ENCODE assay signal across 1 cellular context in the genomic region with DNA sequence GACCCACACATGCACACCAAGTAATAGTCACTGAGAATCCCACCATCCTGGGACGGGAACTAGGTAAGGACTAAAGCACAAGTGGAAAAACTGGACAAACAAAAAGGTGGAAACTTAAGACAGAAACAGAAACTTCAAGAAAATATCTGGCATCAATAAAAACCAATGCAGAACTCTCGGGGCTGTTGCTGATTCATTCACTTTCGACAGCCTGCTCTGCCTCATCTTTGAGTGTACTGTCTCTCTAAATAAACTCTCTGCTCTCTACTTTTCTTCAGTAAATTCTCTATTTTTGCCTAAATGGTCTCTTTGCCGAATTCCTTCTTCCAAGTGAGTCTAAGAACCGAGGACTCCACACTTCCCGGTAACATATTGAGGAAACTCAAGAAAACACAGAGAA.
TF ChIP-seq lines count a peak whose summit lies in the region.

No MANE protein-coding gene starts in this region.

TF ChIP-seq in A549, 52 proteins besides CTCF, POLR2A, EP300 and RAD21 (continued from another document):
- TF ChIP-seq, protein P1, sequence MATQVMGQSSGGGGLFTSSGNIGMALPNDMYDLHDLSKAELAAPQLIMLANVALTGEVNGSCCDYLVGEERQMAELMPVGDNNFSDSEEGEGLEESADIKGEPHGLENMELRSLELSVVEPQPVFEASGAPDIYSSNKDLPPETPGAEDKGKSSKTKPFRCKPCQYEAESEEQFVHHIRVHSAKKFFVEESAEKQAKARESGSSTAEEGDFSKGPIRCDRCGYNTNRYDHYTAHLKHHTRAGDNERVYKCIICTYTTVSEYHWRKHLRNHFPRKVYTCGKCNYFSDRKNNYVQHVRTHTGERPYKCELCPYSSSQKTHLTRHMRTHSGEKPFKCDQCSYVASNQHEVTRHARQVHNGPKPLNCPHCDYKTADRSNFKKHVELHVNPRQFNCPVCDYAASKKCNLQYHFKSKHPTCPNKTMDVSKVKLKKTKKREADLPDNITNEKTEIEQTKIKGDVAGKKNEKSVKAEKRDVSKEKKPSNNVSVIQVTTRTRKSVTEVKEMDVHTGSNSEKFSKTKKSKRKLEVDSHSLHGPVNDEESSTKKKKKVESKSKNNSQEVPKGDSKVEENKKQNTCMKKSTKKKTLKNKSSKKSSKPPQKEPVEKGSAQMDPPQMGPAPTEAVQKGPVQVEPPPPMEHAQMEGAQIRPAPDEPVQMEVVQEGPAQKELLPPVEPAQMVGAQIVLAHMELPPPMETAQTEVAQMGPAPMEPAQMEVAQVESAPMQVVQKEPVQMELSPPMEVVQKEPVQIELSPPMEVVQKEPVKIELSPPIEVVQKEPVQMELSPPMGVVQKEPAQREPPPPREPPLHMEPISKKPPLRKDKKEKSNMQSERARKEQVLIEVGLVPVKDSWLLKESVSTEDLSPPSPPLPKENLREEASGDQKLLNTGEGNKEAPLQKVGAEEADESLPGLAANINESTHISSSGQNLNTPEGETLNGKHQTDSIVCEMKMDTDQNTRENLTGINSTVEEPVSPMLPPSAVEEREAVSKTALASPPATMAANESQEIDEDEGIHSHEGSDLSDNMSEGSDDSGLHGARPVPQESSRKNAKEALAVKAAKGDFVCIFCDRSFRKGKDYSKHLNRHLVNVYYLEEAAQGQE (IDR thresholded peaks at IDR 0.05), result no peak
- TF ChIP-seq USF2 (IDR thresholded peaks at IDR 0.05), result no peak
- TF ChIP-seq SREBF2 (IDR thresholded peaks at IDR 0.05), result no peak
